ENCODE assay signal across 33 cellular contexts in the genomic region with DNA sequence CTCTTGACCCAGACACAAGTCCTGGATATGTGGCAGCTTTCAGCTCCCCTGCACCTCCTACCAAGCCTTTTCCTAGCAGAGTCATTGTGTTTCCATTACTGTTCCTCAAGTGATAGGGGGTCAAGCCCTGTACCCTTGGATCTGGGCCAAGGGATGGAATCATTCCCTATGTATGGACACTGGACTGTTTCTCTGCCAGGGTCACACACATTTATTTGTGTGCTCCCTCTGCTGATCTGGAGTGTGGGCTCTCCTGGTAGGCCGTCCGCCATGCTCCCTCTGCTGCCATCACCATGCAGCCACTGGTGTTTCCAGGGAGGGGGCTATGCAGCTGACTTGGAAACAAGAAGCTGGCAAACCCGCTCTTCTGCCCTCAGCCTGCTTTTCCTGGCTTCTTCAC. TPM values are rescaled to one million over a fixed set of nuclear protein-coding genes. Genes with fewer than 3 reads are reported as not detected.
"Had no signal": no experiment of that assay in that cellular context is flagged by ENCODE, and none has a peak within 500 bp of the region (broad histone marks: within the 10 kb centered on the region; RNA-seq: fewer than 3 reads in every experiment).

No MANE protein-coding gene starts in this region.

- ATAC-seq: activated T-cell treated with anti-CD3 and anti-CD28 coated beads, Interleukin-2, amount 50 U/mL, for 72 hours; Right ventricle myocardium inferior; T-cell had no signal

- H3K4me1 ChIP-seq: breast epithelium had no signal

- H3K27ac Mint-ChIP-seq: activated B cell treated with CpG ODN at 0.5 μM for 24 hours; activated CD4-positive, alpha-beta T cell treated with anti-CD3 and anti-CD28 coated beads, Interleukin-2, amount 10 ng/mL, durations not matched to agents 24 days and 14 days; activated T-cell treated with anti-CD3 and anti-CD28 coated beads, Interleukin-2, amount 50 U/mL, for 72 hours; activated T-helper 2 cell treated with anti-CD3 and anti-CD28 coated beads, Interferon-gamma antibody, Interleukin-2, Interleukin-4, amounts not matched to agents 10 μg/mL and 5 μg/mL and 100 μg/mL, durations not matched to agents 14 hours and 24 hours and 36 hours; T-cell had no signal

- DNase-seq: activated B cell treated with CpG ODN at 0.5 μM for 24 hours; activated CD4-positive, alpha-beta T cell treated with anti-CD3 and anti-CD28 coated beads for 1 hour; activated CD4-positive, alpha-beta T cell treated with anti-CD3 and anti-CD28 coated beads, Interleukin-2, amount 10 ng/mL, durations not matched to agents 24 days and 14 days; activated CD4-positive, alpha-beta T cell treated with anti-CD3 and anti-CD28 coated beads, Interleukin-2, amount 50 U/mL, for 48 hours; activated CD8-positive, alpha-beta memory T cell treated with anti-CD3 and anti-CD28 coated beads, Interleukin-2, amount 50 U/mL, for 4 hours; activated gamma-delta T cell treated with Interleukin-2 at 50 U/mL for 16 hours; activated naive CD4-positive, alpha-beta T cell treated with anti-CD3 and anti-CD28 coated beads, Interleukin-2, amount 50 U/mL, for 16 hours; activated T-cell treated with anti-CD3 and anti-CD28 coated beads, Interleukin-2, amount 50 U/mL, for 72 hours; aorta; caudate nucleus; KG1; MV-4-11; NCI-H1092 treated with DMSO at 0.1 percent for 48 hours; NCI-H1417 treated with DMSO at 0.1 percent for 48 hours; NCI-H1694; NCI-H2029; NCI-H2107; NCI-H2171 treated with DMSO at 0.1 percent for 48 hours; NCI-H226; NCI-H526; NCI-H82; T-cell; T-helper 2 cell; T1000 had no signal

- H3K27me3 Mint-ChIP-seq: activated B cell treated with CpG ODN at 0.5 μM for 24 hours; activated CD4-positive, alpha-beta T cell treated with anti-CD3 and anti-CD28 coated beads, Interleukin-2, amount 10 ng/mL, durations not matched to agents 24 days and 14 days; T-cell had no signal

- H3K4me3 ChIP-seq: breast epithelium, SK-N-MC had no signal

- H3K27ac ChIP-seq: breast epithelium, SK-N-MC had no signal

- H3K9me3 Mint-ChIP-seq: activated B cell treated with CpG ODN at 0.5 μM for 24 hours; activated T-cell treated with anti-CD3 and anti-CD28 coated beads, Interleukin-2, amount 50 U/mL, for 72 hours; activated T-helper 2 cell treated with anti-CD3 and anti-CD28 coated beads, Interferon-gamma antibody, Interleukin-2, Interleukin-4, amounts not matched to agents 10 μg/mL and 5 μg/mL and 100 μg/mL, durations not matched to agents 14 hours and 24 hours and 36 hours; T-cell had no signal

- H3K27me3 ChIP-seq: breast epithelium had no signal

- H3K4me3 Mint-ChIP-seq: activated B cell treated with CpG ODN at 0.5 μM for 24 hours; activated CD4-positive, alpha-beta T cell treated with anti-CD3 and anti-CD28 coated beads, Interleukin-2, amount 10 ng/mL, durations not matched to agents 24 days and 14 days; activated T-cell treated with anti-CD3 and anti-CD28 coated beads, Interleukin-2, amount 50 U/mL, for 72 hours; T-cell had no signal

- H3K9me3 ChIP-seq: breast epithelium had no signal

RNA-seq across cellular contexts. Expression of a gene that starts 41.0 kb away (rescaled TPM):
- total RNA-seq: activated B cell treated with CpG ODN at 0.5 μM for 24 hours; activated CD4-positive, alpha-beta T cell treated with anti-CD3 and anti-CD28 coated beads, Interleukin-2, amount 10 ng/mL, durations not matched to agents 24 days and 14 days; activated CD8-positive, alpha-beta memory T cell treated with anti-CD3 and anti-CD28 coated beads for 36 hours; activated T-helper 2 cell treated with anti-CD3 and anti-CD28 coated beads, Interferon-gamma antibody, Interleukin-2, Interleukin-4, amounts not matched to agents 10 μg/mL and 5 μg/mL and 100 μg/mL, durations not matched to agents 14 hours and 24 hours and 36 hours; aorta; breast epithelium; chondrocyte; LHCN-M2; M059J; NCI-H460; Right ventricle myocardium inferior; T-cell had no signal
- polyA plus RNA-seq: aorta had no signal
